ENCODE assay signal across 15 cellular contexts in the genomic region with DNA sequence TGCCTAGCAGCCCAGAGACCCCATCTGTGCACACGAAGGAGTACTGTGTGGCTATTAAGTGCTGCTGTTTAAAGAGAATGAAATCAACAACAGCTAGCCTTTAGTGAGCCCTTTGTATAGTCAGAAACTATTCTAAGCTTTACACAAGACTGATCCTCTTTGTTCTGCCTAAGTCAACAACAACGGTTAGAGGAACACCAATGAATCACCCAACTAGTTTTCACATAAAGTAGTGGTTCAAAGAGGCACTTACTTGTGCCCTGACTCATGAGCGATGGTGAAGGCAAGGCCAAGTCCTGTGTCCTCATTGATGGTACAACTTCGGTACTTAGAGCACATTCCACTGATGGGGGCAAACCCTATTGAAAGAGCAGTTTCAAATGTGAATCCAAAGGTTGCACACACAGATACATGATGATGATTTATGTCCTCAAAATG.
DNase-seq lines count a peak whose midpoint lies in the region; TF ChIP-seq lines count a peak whose summit lies in the region.
"Had no signal": no experiment of that assay in that cellular context is flagged by ENCODE, and none has a peak within 500 bp of the region (broad histone marks: within the 10 kb centered on the region; RNA-seq: fewer than 3 reads in every experiment).

No MANE protein-coding gene starts in this region.

- H3K4me3 Mint-ChIP-seq in mesothelial cell of epicardium: no peak overlapping the region
- no peak overlapping the region for H3K4me3 Mint-ChIP-seq in activated naive CD4-positive, alpha-beta T cell treated with anti-CD3 and anti-CD28 coated beads, Interleukin-2, amount 10 ng/mL, durations not matched to agents 7 days and 5 days
- no peak overlapping the region for H3K4me3 Mint-ChIP-seq in activated naive CD8-positive, alpha-beta T cell treated with anti-CD3 and anti-CD28 coated beads for 36 hours
- H3K4me3 Mint-ChIP-seq: activated B cell treated with CpG ODN at 0.5 μM for 24 hours; CD4-positive, alpha-beta T cell had no signal

- TF ChIP-seq CTCF in mesothelial cell of epicardium (IDR thresholded peaks at IDR 0.05; ENCODE audit: unreplicated experiment) (no peak), coronary artery (IDR thresholded peaks at IDR 0.05) (no peak)

- peaks cover 7% of the 10 kb centered on the region for H3K4me1 Mint-ChIP-seq in mesothelial cell of epicardium
- no peaks in the 10 kb centered on the region for H3K4me1 Mint-ChIP-seq in activated naive CD4-positive, alpha-beta T cell treated with anti-CD3 and anti-CD28 coated beads, Interleukin-2, amount 10 ng/mL, durations not matched to agents 7 days and 5 days
- no peaks in the 10 kb centered on the region for H3K4me1 Mint-ChIP-seq in activated naive CD8-positive, alpha-beta T cell treated with anti-CD3 and anti-CD28 coated beads for 36 hours
- H3K4me1 Mint-ChIP-seq: activated B cell treated with CpG ODN at 0.5 μM for 24 hours had no signal

- no peaks in the 10 kb centered on the region for H3K9me3 Mint-ChIP-seq in mesothelial cell of epicardium
- H3K9me3 Mint-ChIP-seq in activated naive CD4-positive, alpha-beta T cell treated with anti-CD3 and anti-CD28 coated beads, Interleukin-2, amount 10 ng/mL, durations not matched to agents 7 days and 5 days: no peaks in the 10 kb centered on the region
- no peaks in the 10 kb centered on the region for H3K9me3 Mint-ChIP-seq in activated naive CD8-positive, alpha-beta T cell treated with anti-CD3 and anti-CD28 coated beads for 36 hours
- H3K9me3 Mint-ChIP-seq: activated B cell treated with CpG ODN at 0.5 μM for 24 hours; CD4-positive, alpha-beta T cell had no signal

- peaks cover 2% of the 10 kb centered on the region for H3K36me3 Mint-ChIP-seq in mesothelial cell of epicardium
- no peaks in the 10 kb centered on the region for H3K36me3 Mint-ChIP-seq in activated naive CD4-positive, alpha-beta T cell treated with anti-CD3 and anti-CD28 coated beads, Interleukin-2, amount 10 ng/mL, durations not matched to agents 7 days and 5 days
- no peaks in the 10 kb centered on the region for H3K36me3 Mint-ChIP-seq in activated naive CD8-positive, alpha-beta T cell treated with anti-CD3 and anti-CD28 coated beads for 36 hours

- no peak overlapping the region for H3K4me3 ChIP-seq in coronary artery
- H3K4me3 ChIP-seq: HAP-1, testis had no signal

- no peaks in the 10 kb centered on the region for H3K27me3 Mint-ChIP-seq in mesothelial cell of epicardium (ENCODE audit: low read depth)
- H3K27me3 Mint-ChIP-seq in activated naive CD4-positive, alpha-beta T cell treated with anti-CD3 and anti-CD28 coated beads, Interleukin-2, amount 10 ng/mL, durations not matched to agents 7 days and 5 days: no peaks in the 10 kb centered on the region
- H3K27me3 Mint-ChIP-seq in activated naive CD8-positive, alpha-beta T cell treated with anti-CD3 and anti-CD28 coated beads for 36 hours: peaks cover 8% of the 10 kb centered on the region

- DNase-seq in COLO829 (ENCODE audit: low spot score) (peak; percentile 6), NCI-H146 treated with DMSO at 0.1 percent for 48 hours (lab: John Stamatoyannopoulos, UW; ENCODE audit: unreplicated experiment) (peak; percentile 38), mesothelial cell of epicardium (ENCODE audit: low spot score in 2 of 2, unreplicated experiment in 2 of 2) (no peak), coronary artery (ENCODE audit: low spot score) (no peak), T1000 (lab: John Stamatoyannopoulos, UW) (no peak)
- DNase-seq in activated naive CD4-positive, alpha-beta T cell treated with anti-CD3 and anti-CD28 coated beads, Interleukin-2, amount 10 ng/mL, durations not matched to agents 7 days and 5 days: no peak
- no peak for DNase-seq in activated naive CD8-positive, alpha-beta T cell treated with anti-CD3 and anti-CD28 coated beads for 36 hours
- DNase-seq: activated B cell treated with CpG ODN at 0.5 μM for 24 hours; activated gamma-delta T cell; CD4-positive, alpha-beta T cell; mesendoderm; NCI-H524; testis had no signal

- CTCF ChIA-PET in activated naive CD4-positive, alpha-beta T cell treated with anti-CD3 and anti-CD28 coated beads, Interleukin-2, amount 10 ng/mL, durations not matched to agents 7 days and 5 days (lab: Charles Lee): no interaction called here

- H3K27ac ChIP-seq in cingulate gyrus (ENCODE audit: low read depth, low read length) (peak overlapping the region; percentile 80), coronary artery (no peak overlapping the region)
- H3K27ac ChIP-seq: testis had no signal

- peak overlapping the region; percentile 64 for H3K27ac Mint-ChIP-seq in mesothelial cell of epicardium
- no peak overlapping the region for H3K27ac Mint-ChIP-seq in activated naive CD4-positive, alpha-beta T cell treated with anti-CD3 and anti-CD28 coated beads, Interleukin-2, amount 10 ng/mL, durations not matched to agents 7 days and 5 days
- H3K27ac Mint-ChIP-seq in activated naive CD8-positive, alpha-beta T cell treated with anti-CD3 and anti-CD28 coated beads for 36 hours: no peak overlapping the region
- H3K27ac Mint-ChIP-seq: activated B cell treated with CpG ODN at 0.5 μM for 24 hours; CD4-positive, alpha-beta T cell had no signal

Comparison
In these comparisons a context has a peak if more than half of its experiments do, and no peak if none do; other contexts are left out.
1. DNase-seq: peak in COLO829 (single experiment) and NCI-H146 treated with DMSO at 0.1 percent for 48 hours (single experiment); none in mesothelial cell of epicardium (0 of 2), coronary artery (single experiment), activated naive CD4-positive, alpha-beta T cell treated with anti-CD3 and anti-CD28 coated beads, Interleukin-2, amount 10 ng/mL, durations not matched to agents 7 days and 5 days (single experiment), T1000 (single experiment) and activated naive CD8-positive, alpha-beta T cell treated with anti-CD3 and anti-CD28 coated beads for 36 hours (single experiment).